Comparison of ENCODE assay signal across 10 cellular contexts in genomic region chr11:61219016-61219415, GRCh38. TPM values are rescaled to one million over a fixed set of nuclear protein-coding genes. Genes with fewer than 3 reads are reported as not detected.
"Had no signal": no experiment of that assay in that cellular context is flagged by ENCODE, and none has a peak within 500 bp of the region (broad histone marks: within the 10 kb centered on the region; RNA-seq: fewer than 3 reads in every experiment).

No MANE protein-coding gene starts in this region.

RNA-seq across cellular contexts. Expression of gene PGA4, which starts 3.1 kb away (rescaled TPM):
- total RNA-seq: OCI-LY7, PC-3, PC-9, Peyer's patch, Right ventricle myocardium inferior, RPMI7951, SJCRH30, SJSA1, SK-MEL-5 had no signal

RNA-seq across cellular contexts. Expression of gene PGA3, which starts 15.7 kb away (rescaled TPM):
- total RNA-seq: OCI-LY7, PC-3, PC-9, Peyer's patch, Right ventricle myocardium superior, RPMI7951, SJCRH30, SJSA1, SK-MEL-5 had no signal

RNA-seq across cellular contexts. Expression of gene PGA5, which starts 22.0 kb away (rescaled TPM):
- total RNA-seq: OCI-LY7, PC-3, PC-9, Peyer's patch, Right ventricle myocardium superior, RPMI7951, SJCRH30, SJSA1, SK-MEL-5 had no signal
